Comparison of ENCODE assay signal across 8 cellular contexts in genomic region chr22:35835998-35836691, GRCh38.
DNase-seq lines count a peak whose midpoint lies in the region; ATAC-seq and TF ChIP-seq lines count a peak whose summit lies in the region.

No MANE protein-coding gene starts in this region.

- H3K4me1 Mint-ChIP-seq in T-helper 2 cell treated with Interferon-gamma antibody and Interleukin-4, amounts not matched to agents 5 μg/mL and 100 μg/mL, for 36 hours (ENCODE audit: low read depth) = no peaks in the 10 kb centered on the region

- no peak for DNase-seq in T-helper 2 cell treated with Interferon-gamma antibody and Interleukin-4, amounts not matched to agents 5 μg/mL and 100 μg/mL, for 36 hours (ENCODE audit: low spot score)
- no peak for DNase-seq in T-helper 2 cell
- peak; percentile 10 for DNase-seq in NCI-H524 treated with DMSO at 0.1 percent for 48 hours (lab: John Stamatoyannopoulos, UW)
- DNase-seq in cerebellar cortex (ENCODE audit: low spot score) = peak; percentile 81
- DNase-seq in kidney glomerular epithelial cell (lab: John Stamatoyannopoulos, UW) = peak; percentile 90
- no peak for DNase-seq in thoracic aorta (ENCODE audit: low spot score)
- DNase-seq in GM19240 (ENCODE audit: insufficient read length, low spot score) = no peak

- no peak for TF ChIP-seq CTCF in thoracic aorta (IDR thresholded peaks at IDR 0.05)

- peak overlapping the region; percentile 65 for H3K4me3 ChIP-seq in thoracic aorta

- no peaks in the 10 kb centered on the region for H3K27me3 ChIP-seq in thoracic aorta (replicated peaks; ENCODE audit: insufficient read depth)

- no peaks in the 10 kb centered on the region for H3K36me3 ChIP-seq in thoracic aorta

- H3K9me3 Mint-ChIP-seq in T-helper 2 cell treated with Interferon-gamma antibody and Interleukin-4, amounts not matched to agents 5 μg/mL and 100 μg/mL, for 36 hours = no peaks in the 10 kb centered on the region

- H3K9me3 ChIP-seq in thoracic aorta = no peaks in the 10 kb centered on the region

- peak overlapping the region; percentile 5 for H3K4me3 Mint-ChIP-seq in T-helper 2 cell treated with Interferon-gamma antibody and Interleukin-4, amounts not matched to agents 5 μg/mL and 100 μg/mL, for 36 hours

- no peak overlapping the region for H3K27ac Mint-ChIP-seq in T-helper 2 cell treated with Interferon-gamma antibody and Interleukin-4, amounts not matched to agents 5 μg/mL and 100 μg/mL, for 36 hours

- peaks cover 29 to 55% of the 10 kb centered on the region in 2 donors for H3K4me1 ChIP-seq in thoracic aorta (ENCODE audit: control insufficient read depth in 1 of 2, low read depth in 2 of 2)

- peaks cover 26% of the 10 kb centered on the region for H3K27me3 Mint-ChIP-seq in T-helper 2 cell treated with Interferon-gamma antibody and Interleukin-4, amounts not matched to agents 5 μg/mL and 100 μg/mL, for 36 hours (ENCODE audit: low read depth)

- H3K27ac ChIP-seq in thoracic aorta = peak overlapping the region; percentile 35 to 63

- H3K36me3 Mint-ChIP-seq in T-helper 2 cell treated with Interferon-gamma antibody and Interleukin-4, amounts not matched to agents 5 μg/mL and 100 μg/mL, for 36 hours (ENCODE audit: low read depth) = no peaks in the 10 kb centered on the region

- ATAC-seq in thoracic aorta (ENCODE audit: insufficient number of reproducible peaks, low FRiP score, low read depth) = peak; percentile 42
- ATAC-seq in HG03439 (IDR thresholded peaks at IDR 0.05; ENCODE audit: unreplicated experiment) = no peak

Comparison
In these comparisons a context has a peak if more than half of its experiments do, and no peak if none do; other contexts are left out.
1. DNase-seq: peak in NCI-H524 treated with DMSO at 0.1 percent for 48 hours (single experiment), cerebellar cortex (single experiment) and kidney glomerular epithelial cell (single experiment); none in T-helper 2 cell treated with Interferon-gamma antibody and Interleukin-4, amounts not matched to agents 5 μg/mL and 100 μg/mL, for 36 hours (single experiment), T-helper 2 cell (0 of 5), thoracic aorta (single experiment) and GM19240 (single experiment).